Comparison of ENCODE assay signal across 8 cellular contexts in the genomic region with DNA sequence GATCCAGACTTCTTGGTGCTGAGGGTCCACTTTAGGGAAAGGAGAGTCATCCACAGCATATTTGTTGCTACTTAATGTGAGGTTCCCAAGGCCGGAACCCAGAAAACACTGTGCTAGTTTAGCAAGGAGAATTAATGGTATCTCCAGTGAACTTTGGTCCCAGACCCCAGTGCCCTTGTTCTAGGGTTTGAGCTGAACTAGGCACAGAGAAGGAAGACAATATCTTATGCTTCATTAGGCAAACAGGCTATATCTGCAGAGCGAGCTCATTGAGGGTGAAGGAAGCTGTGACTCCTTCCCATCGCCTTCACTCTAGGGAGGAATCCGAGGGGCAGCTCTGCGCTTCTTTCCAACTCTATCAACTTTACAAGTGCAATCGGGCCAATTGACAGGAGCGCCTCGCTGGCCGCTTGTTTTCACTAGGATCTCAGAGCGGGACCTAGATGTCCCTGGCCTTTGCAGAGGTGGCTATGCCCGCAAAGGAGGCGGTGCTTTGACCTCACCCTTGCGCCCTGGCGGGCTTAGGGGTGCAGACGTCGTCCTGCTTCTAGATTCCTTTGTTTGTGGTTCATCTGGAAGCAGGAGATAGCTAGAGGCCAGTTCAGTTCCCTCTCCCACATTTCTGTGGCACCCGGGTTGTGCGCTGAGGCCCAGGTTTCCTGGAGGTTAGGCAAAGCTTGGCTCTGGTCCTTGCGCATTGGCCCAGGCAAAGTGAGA. TPM values are rescaled to one million over a fixed set of nuclear protein-coding genes. Genes with fewer than 3 reads are reported as not detected.
A peak's percentile ranks its signal among the peaks of the same experiment; 100 is the strongest.
DNase-seq lines count a peak whose midpoint lies in the region; ATAC-seq lines count a peak whose summit lies in the region.

No MANE protein-coding gene starts in this region.

- DNase-seq in activated naive CD4-positive, alpha-beta T cell treated with anti-CD3 and anti-CD28 coated beads for 36 hours = no peak
- no peak for DNase-seq in activated naive CD4-positive, alpha-beta T cell treated with anti-CD3 and anti-CD28 coated beads, Interleukin-2, amount 50 U/mL, for 16 hours
- DNase-seq in immature natural killer cell = peak; percentile 12 to 22 (median 20)
- no peak for DNase-seq in stimulated activated naive B cell treated with anti-CD40 and anti-IgM and Interleukin-4, amounts not matched to agents 10 μg/mL and 1 μg/mL and 100 μg/mL, for 72 hours

- ATAC-seq in stimulated activated naive B cell treated with anti-CD40 and anti-IgM and Interleukin-4, amounts not matched to agents 10 μg/mL and 1 μg/mL and 100 μg/mL, for 72 hours (replicated peaks) = no peak
- ATAC-seq in HG03442 (IDR thresholded peaks at IDR 0.05; ENCODE audit: unreplicated experiment) = no peak
- no peak for ATAC-seq in HG03196 (IDR thresholded peaks at IDR 0.05; ENCODE audit: unreplicated experiment)
- ATAC-seq in GM19328 (IDR thresholded peaks at IDR 0.05; ENCODE audit: unreplicated experiment) = no peak

- intact Hi-C loops in activated naive CD4-positive, alpha-beta T cell treated with anti-CD3 and anti-CD28 coated beads for 36 hours (cut with micrococcal nuclease) = loop anchor here (5.0 kb wide), 2 partner anchors 170 to 530 kb away; a partner anchor contains a TSS

- no peaks in the 10 kb centered on the region for H3K9me3 Mint-ChIP-seq in activated naive CD4-positive, alpha-beta T cell treated with anti-CD3 and anti-CD28 coated beads for 36 hours
- H3K9me3 Mint-ChIP-seq in activated naive CD8-positive, alpha-beta T cell (ENCODE audit: low read depth) = no peaks in the 10 kb centered on the region
- H3K9me3 Mint-ChIP-seq in immature natural killer cell = no peaks in the 10 kb centered on the region
- no peaks in the 10 kb centered on the region for H3K9me3 Mint-ChIP-seq in stimulated activated naive B cell treated with anti-CD40 and anti-IgM and Interleukin-4, amounts not matched to agents 10 μg/mL and 1 μg/mL and 100 μg/mL, for 72 hours

- H3K27me3 Mint-ChIP-seq in activated naive CD4-positive, alpha-beta T cell treated with anti-CD3 and anti-CD28 coated beads for 36 hours (ENCODE audit: low read depth) = peaks cover 18% of the 10 kb centered on the region
- H3K27me3 Mint-ChIP-seq in activated naive CD8-positive, alpha-beta T cell = peaks cover 10% of the 10 kb centered on the region
- peaks cover 7 to 19% (median 15%) of the 10 kb centered on the region in 3 donors for H3K27me3 Mint-ChIP-seq in immature natural killer cell (ENCODE audit: low read depth in 3 of 3)
- H3K27me3 Mint-ChIP-seq in stimulated activated naive B cell treated with anti-CD40 and anti-IgM and Interleukin-4, amounts not matched to agents 10 μg/mL and 1 μg/mL and 100 μg/mL, for 72 hours = peaks cover 23 to 30% of the 10 kb centered on the region in 2 donors

- H3K4me1 Mint-ChIP-seq in activated naive CD4-positive, alpha-beta T cell treated with anti-CD3 and anti-CD28 coated beads for 36 hours (ENCODE audit: low read depth) = peaks cover 23% of the 10 kb centered on the region
- H3K4me1 Mint-ChIP-seq in activated naive CD8-positive, alpha-beta T cell (ENCODE audit: low read depth) = peaks cover 26% of the 10 kb centered on the region
- H3K4me1 Mint-ChIP-seq in immature natural killer cell = peaks cover 60 to 73% of the 10 kb centered on the region in 2 donors
- peaks cover 17 to 31% of the 10 kb centered on the region in 2 donors for H3K4me1 Mint-ChIP-seq in stimulated activated naive B cell treated with anti-CD40 and anti-IgM and Interleukin-4, amounts not matched to agents 10 μg/mL and 1 μg/mL and 100 μg/mL, for 72 hours

- H3K27ac Mint-ChIP-seq in activated naive CD4-positive, alpha-beta T cell treated with anti-CD3 and anti-CD28 coated beads for 36 hours = no peak overlapping the region
- no peak overlapping the region for H3K27ac Mint-ChIP-seq in activated naive CD8-positive, alpha-beta T cell
- H3K27ac Mint-ChIP-seq in immature natural killer cell = peak overlapping the region; percentile 88 to 96 (median 90)
- no peak overlapping the region for H3K27ac Mint-ChIP-seq in stimulated activated naive B cell treated with anti-CD40 and anti-IgM and Interleukin-4, amounts not matched to agents 10 μg/mL and 1 μg/mL and 100 μg/mL, for 72 hours

- CTCF ChIA-PET in activated naive CD4-positive, alpha-beta T cell treated with anti-CD3 and anti-CD28 coated beads for 36 hours (lab: Charles Lee) = interaction anchor here (0.7 kb wide), 1 partner anchor 68 kb away, joined by 3 read pairs; no protein-coding TSS in a partner anchor

- peak overlapping the region; percentile 86 for H3K4me3 Mint-ChIP-seq in activated naive CD4-positive, alpha-beta T cell treated with anti-CD3 and anti-CD28 coated beads for 36 hours
- H3K4me3 Mint-ChIP-seq in activated naive CD8-positive, alpha-beta T cell = peak overlapping the region; percentile 91
- H3K4me3 Mint-ChIP-seq in immature natural killer cell = peak overlapping the region; percentile 95 to 100 (median 99)
- H3K4me3 Mint-ChIP-seq in stimulated activated naive B cell treated with anti-CD40 and anti-IgM and Interleukin-4, amounts not matched to agents 10 μg/mL and 1 μg/mL and 100 μg/mL, for 72 hours = peak overlapping the region; percentile 95 to 99

- peaks cover 1% of the 10 kb centered on the region for H3K36me3 Mint-ChIP-seq in activated naive CD4-positive, alpha-beta T cell treated with anti-CD3 and anti-CD28 coated beads for 36 hours (ENCODE audit: low read depth)
- peaks cover 2% of the 10 kb centered on the region for H3K36me3 Mint-ChIP-seq in activated naive CD8-positive, alpha-beta T cell
- H3K36me3 Mint-ChIP-seq in immature natural killer cell = peaks cover 5 to 10% (median 8%) of the 10 kb centered on the region in 3 donors
- peaks cover 0 to 3% of the 10 kb centered on the region in 2 donors for H3K36me3 Mint-ChIP-seq in stimulated activated naive B cell treated with anti-CD40 and anti-IgM and Interleukin-4, amounts not matched to agents 10 μg/mL and 1 μg/mL and 100 μg/mL, for 72 hours

RNA-seq across cellular contexts. Expression of a gene that starts 1.0 kb away (rescaled TPM):
- 1 to 10 TPM; 2.1 TPM for total RNA-seq in activated naive CD4-positive, alpha-beta T cell treated with anti-CD3 and anti-CD28 coated beads for 36 hours
- polyA plus RNA-seq in immature natural killer cell = 10 to 100 TPM; 14.8 to 35.5 (median 20.5) TPM

Comparison
In these comparisons a context has a peak if more than half of its experiments do, and no peak if none do; other contexts are left out.
1. DNase-seq: peak in immature natural killer cell (3 of 3); none in activated naive CD4-positive, alpha-beta T cell treated with anti-CD3 and anti-CD28 coated beads for 36 hours (single experiment), activated naive CD4-positive, alpha-beta T cell treated with anti-CD3 and anti-CD28 coated beads, Interleukin-2, amount 50 U/mL, for 16 hours (single experiment) and stimulated activated naive B cell treated with anti-CD40 and anti-IgM and Interleukin-4, amounts not matched to agents 10 μg/mL and 1 μg/mL and 100 μg/mL, for 72 hours (single experiment).
2. H3K27ac Mint-ChIP-seq: peak in immature natural killer cell (6 of 6); none in activated naive CD4-positive, alpha-beta T cell treated with anti-CD3 and anti-CD28 coated beads for 36 hours (single experiment), activated naive CD8-positive, alpha-beta T cell (single experiment) and stimulated activated naive B cell treated with anti-CD40 and anti-IgM and Interleukin-4, amounts not matched to agents 10 μg/mL and 1 μg/mL and 100 μg/mL, for 72 hours (single experiment).
3. Peak in every context shown above with its lines, with median percentiles within 50 percentile points of each other: H3K4me3 Mint-ChIP-seq.